ENCODE assay signal across 8 cellular contexts in genomic region chr1:221725683-221726330, GRCh38. TPM values are rescaled to one million over a fixed set of nuclear protein-coding genes. Genes with fewer than 3 reads are reported as not detected.
A peak's percentile ranks its signal among the peaks of the same experiment; 100 is the strongest.
DNase-seq lines count a peak whose midpoint lies in the region; ATAC-seq and TF ChIP-seq lines count a peak whose summit lies in the region.

No MANE protein-coding gene starts in this region.

- peaks cover 0 to 16% (median 0%) of the 10 kb centered on the region in 4 donors for H3K4me1 ChIP-seq in Peyer's patch

- H3K4me1 Mint-ChIP-seq in activated naive CD8-positive, alpha-beta T cell (ENCODE audit: low read depth), result peaks cover 66% of the 10 kb centered on the region
- peaks cover 14 to 75% (median 55%) of the 10 kb centered on the region in 4 donors for H3K4me1 Mint-ChIP-seq in naive thymus-derived CD8-positive, alpha-beta T cell

- TF ChIP-seq CTCF in RWPE1 (conservative IDR thresholded peaks at IDR 0.05; ENCODE audit: low read depth) (no peak), Peyer's patch (IDR thresholded peaks at IDR 0.05) (no peak)

- no peaks in the 10 kb centered on the region for H3K27me3 Mint-ChIP-seq in activated naive CD8-positive, alpha-beta T cell
- H3K27me3 Mint-ChIP-seq in naive thymus-derived CD8-positive, alpha-beta T cell, result no peaks in the 10 kb centered on the region

- peak; percentile 28 for ATAC-seq in GM18867 (IDR thresholded peaks at IDR 0.05; ENCODE audit: unreplicated experiment)
- peak; percentile 2 for ATAC-seq in HG03095 (IDR thresholded peaks at IDR 0.05; ENCODE audit: unreplicated experiment)
- ATAC-seq in naive thymus-derived CD8-positive, alpha-beta T cell, result peak in 1 of 2 donors; percentile 16

- H3K4me3 Mint-ChIP-seq in activated naive CD8-positive, alpha-beta T cell, result peak overlapping the region; percentile 48
- peak overlapping the region in 8 of 10 donors; percentile 28 to 73 (median 42) for H3K4me3 Mint-ChIP-seq in naive thymus-derived CD8-positive, alpha-beta T cell

- TF ChIP-seq POLR2A in Peyer's patch (IDR thresholded peaks at IDR 0.05), result no peak

- H3K36me3 ChIP-seq in Peyer's patch, result no peaks in the 10 kb centered on the region

- H3K27ac ChIP-seq in RWPE1 (no peak overlapping the region), Peyer's patch (peak overlapping the region in 2 of 4 donors; percentile 15 to 24)

- POLR2A ChIA-PET in naive thymus-derived CD8-positive, alpha-beta T cell (lab: Charles Lee), result interaction anchor here (0.7 to 2.5 kb wide), 2 partner anchors 17 kb away, joined by 5 to 10 read pairs; partner anchors contain the start of gene DUSP10
- POLR2A ChIA-PET in RWPE1 (lab: Yijun Ruan, JAX; ENCODE audit: low non-redundant PET), result interaction anchor here (0.6 kb wide), 1 partner anchor 257 kb away, joined by 4 read pairs; no protein-coding TSS in a partner anchor

- DNase-seq in naive thymus-derived CD8-positive, alpha-beta T cell, result no peak
- DNase-seq in HK-2 (ENCODE audit: unreplicated experiment), result no peak
- DNase-seq in RWPE1 (ENCODE audit: low spot score), result no peak
- DNase-seq in NCI-H1694 treated with DMSO at 0.1 percent for 48 hours (lab: John Stamatoyannopoulos, UW), result no peak
- no peak for DNase-seq in Peyer's patch

- H3K36me3 Mint-ChIP-seq in activated naive CD8-positive, alpha-beta T cell, result peaks cover 35% of the 10 kb centered on the region
- H3K36me3 Mint-ChIP-seq in naive thymus-derived CD8-positive, alpha-beta T cell, result peaks cover 0 to 19% (median 18%) of the 10 kb centered on the region in 3 donors

- no peaks in the 10 kb centered on the region for H3K27me3 ChIP-seq in Peyer's patch

- peak overlapping the region; percentile 88 for H3K27ac Mint-ChIP-seq in activated naive CD8-positive, alpha-beta T cell
- H3K27ac Mint-ChIP-seq in naive thymus-derived CD8-positive, alpha-beta T cell, result peak overlapping the region in 9 of 10 donors; percentile 0 to 84 (median 22)

- H3K4me3 ChIP-seq in Peyer's patch, result no peak overlapping the region

- no peaks in the 10 kb centered on the region for H3K9me3 ChIP-seq in Peyer's patch

- H3K9me3 Mint-ChIP-seq in activated naive CD8-positive, alpha-beta T cell (ENCODE audit: low read depth), result peaks cover 5% of the 10 kb centered on the region
- H3K9me3 Mint-ChIP-seq in naive thymus-derived CD8-positive, alpha-beta T cell, result peaks cover 0 to 14% (median 4%) of the 10 kb centered on the region in 9 donors

- CTCF ChIA-PET in RWPE1 (lab: Yijun Ruan, JAX), result interaction anchor here (0.6 kb wide), 1 partner anchor 128 kb away, joined by 4 read pairs; no protein-coding TSS in a partner anchor

RNA-seq across cellular contexts. Expression of gene DUSP10, which starts 16.1 kb away (rescaled TPM):
- 1 to 10 TPM; 2.7 to 4.2 TPM for total RNA-seq in naive thymus-derived CD8-positive, alpha-beta T cell
- 1 to 10 TPM; 1.4 to 4.4 (median 2.5) TPM for polyA plus RNA-seq in naive thymus-derived CD8-positive, alpha-beta T cell
- 10 to 100 TPM in 1 of 4 donors, 1 to 10 TPM in 3; 1.4 to 11.6 (median 4.4) TPM for total RNA-seq in Peyer's patch
